In genomic region chr22:44661659-44662569, GRCh38 we compare ENCODE assay signal across 24 cellular contexts. TPM values are rescaled to one million over a fixed set of nuclear protein-coding genes. Genes with fewer than 3 reads are reported as not detected.
DNase-seq lines count a peak whose midpoint lies in the region; ATAC-seq and TF ChIP-seq lines count a peak whose summit lies in the region.
"Had no signal": no experiment of that assay in that cellular context is flagged by ENCODE, and none has a peak within 500 bp of the region (broad histone marks: within the 10 kb centered on the region; RNA-seq: fewer than 3 reads in every experiment).

No MANE protein-coding gene starts in this region.

- H3K4me3 ChIP-seq in CD4-positive, CD25-positive, alpha-beta regulatory T cell (ENCODE audit: low read depth, low read length): no peak overlapping the region
- no peak overlapping the region for H3K4me3 ChIP-seq in endodermal cell (ENCODE audit: low read length)
- H3K4me3 ChIP-seq: esophagus squamous epithelium, psoas muscle, upper lobe of right lung had no signal

- TF ChIP-seq CTCF in nephron (IDR thresholded peaks at IDR 0.05; ENCODE audit: unreplicated experiment in 3 of 3) (no peak), endodermal cell (conservative IDR thresholded peaks at IDR 0.05) (no peak)

- H3K27ac ChIP-seq in CD4-positive, CD25-positive, alpha-beta regulatory T cell (ENCODE audit: insufficient read depth, low read length, poor library complexity, severe bottlenecking): no peak overlapping the region
- H3K27ac ChIP-seq in endodermal cell (ENCODE audit: low read depth, low read length): no peak overlapping the region
- H3K27ac ChIP-seq: esophagus squamous epithelium, psoas muscle, upper lobe of right lung had no signal

- H3K36me3 ChIP-seq in CD4-positive, CD25-positive, alpha-beta regulatory T cell (ENCODE audit: control insufficient read depth, insufficient read depth, low read length): no peaks in the 10 kb centered on the region
- no peaks in the 10 kb centered on the region for H3K36me3 ChIP-seq in endodermal cell (ENCODE audit: control insufficient read depth, insufficient read depth, low read length)
- H3K36me3 ChIP-seq: esophagus squamous epithelium, upper lobe of right lung had no signal

- no peak for ATAC-seq in CD4-positive, CD25-positive, alpha-beta regulatory T cell (ENCODE audit: low read depth in 2 of 2)
- ATAC-seq in activated naive CD8-positive, alpha-beta T cell treated with anti-CD3 and anti-CD28 coated beads, Interleukin-2, amount 50 U/mL, for 24 hours: peak; percentile 34
- ATAC-seq in GM19328 (IDR thresholded peaks at IDR 0.05; ENCODE audit: unreplicated experiment): no peak
- ATAC-seq in HG03039 (IDR thresholded peaks at IDR 0.05; ENCODE audit: unreplicated experiment): no peak
- ATAC-seq: psoas muscle, Right ventricle myocardium inferior, upper lobe of right lung had no signal

- H3K4me3 Mint-ChIP-seq in CD4-positive, CD25-positive, alpha-beta regulatory T cell: peak overlapping the region in 3 of 4 donors; percentile 8 to 75 (median 28)
- no peak overlapping the region for H3K4me3 Mint-ChIP-seq in activated naive CD8-positive, alpha-beta T cell treated with anti-CD3 and anti-CD28 coated beads, Interleukin-2, amount 50 U/mL, for 24 hours
- H3K4me3 Mint-ChIP-seq in nephron (no peak overlapping the region), endodermal cell (no peak overlapping the region)
- H3K4me3 Mint-ChIP-seq: CD8-positive, alpha-beta memory T cell; HFFc6 had no signal

- H3K9me3 ChIP-seq in CD4-positive, CD25-positive, alpha-beta regulatory T cell (ENCODE audit: control insufficient read depth in 2 of 2, low read length in 2 of 2): no peaks in the 10 kb centered on the region
- no peaks in the 10 kb centered on the region for H3K9me3 ChIP-seq in endodermal cell (ENCODE audit: control insufficient read depth, low read length)
- H3K9me3 ChIP-seq: esophagus squamous epithelium, psoas muscle, upper lobe of right lung had no signal

- peaks cover 55% of the 10 kb centered on the region for H3K4me1 ChIP-seq in CD4-positive, CD25-positive, alpha-beta regulatory T cell (ENCODE audit: control insufficient read depth, insufficient read depth, low read length, poor library complexity, severe bottlenecking)
- peaks cover 4% of the 10 kb centered on the region for H3K4me1 ChIP-seq in endodermal cell (ENCODE audit: control insufficient read depth, insufficient read depth, low read length)

- H3K27ac Mint-ChIP-seq in CD4-positive, CD25-positive, alpha-beta regulatory T cell: peak overlapping the region in 2 of 3 donors; percentile 36 to 67
- no peak overlapping the region for H3K27ac Mint-ChIP-seq in activated naive CD8-positive, alpha-beta T cell treated with anti-CD3 and anti-CD28 coated beads, Interleukin-2, amount 50 U/mL, for 24 hours
- peak overlapping the region in 2 of 3 experiments; percentile 31 to 45 for H3K27ac Mint-ChIP-seq in nephron
- no peak overlapping the region for H3K27ac Mint-ChIP-seq in endodermal cell
- H3K27ac Mint-ChIP-seq: HFFc6 had no signal

- H3K9ac ChIP-seq in endodermal cell (ENCODE audit: extremely low read depth, low read length, poor library complexity, severe bottlenecking): no peak overlapping the region

- DNase-seq in CD4-positive, CD25-positive, alpha-beta regulatory T cell: no peak
- peak; percentile 3 for DNase-seq in ELF-1 (ENCODE audit: low read depth, low spot score)
- DNase-seq in activated naive CD8-positive, alpha-beta T cell treated with anti-CD3 and anti-CD28 coated beads, Interleukin-2, amount 50 U/mL, for 24 hours: no peak
- no peak for DNase-seq in endodermal cell
- no peak for DNase-seq in NK-92 treated with Interleukin-12 subunit alpha and Interleukin-12 subunit beta, amount 100 ng/mL, for 24 hours (lab: John Stamatoyannopoulos, UW)
- DNase-seq: activated CD4-positive, alpha-beta T cell treated with anti-CD3 and anti-CD28 coated beads, Interleukin-2, amount 50 U/mL, for 48 hours; amygdala; cortex of kidney; DMS153; esophagus squamous epithelium; GF-D8; HFFc6; KBM-7; NCI-H1417 treated with DMSO at 0.1 percent for 48 hours; NCI-H774; SW 1271; T1000; upper lobe of right lung had no signal

- H3K9me3 Mint-ChIP-seq in CD4-positive, CD25-positive, alpha-beta regulatory T cell: no peaks in the 10 kb centered on the region
- H3K9me3 Mint-ChIP-seq in activated naive CD8-positive, alpha-beta T cell treated with anti-CD3 and anti-CD28 coated beads, Interleukin-2, amount 50 U/mL, for 24 hours: no peaks in the 10 kb centered on the region
- H3K9me3 Mint-ChIP-seq in nephron (no peaks in the 10 kb centered on the region), endodermal cell (no peaks in the 10 kb centered on the region)
- H3K9me3 Mint-ChIP-seq: CD8-positive, alpha-beta memory T cell; HFFc6 had no signal

- H3K27me3 Mint-ChIP-seq in CD4-positive, CD25-positive, alpha-beta regulatory T cell: peaks cover 4% of the 10 kb centered on the region
- H3K27me3 Mint-ChIP-seq in activated naive CD8-positive, alpha-beta T cell treated with anti-CD3 and anti-CD28 coated beads, Interleukin-2, amount 50 U/mL, for 24 hours: no peaks in the 10 kb centered on the region
- H3K27me3 Mint-ChIP-seq in nephron (ENCODE audit: low read depth): no peaks in the 10 kb centered on the region
- H3K27me3 Mint-ChIP-seq in endodermal cell (ENCODE audit: insufficient read depth): peaks cover 20% of the 10 kb centered on the region
- H3K27me3 Mint-ChIP-seq: CD8-positive, alpha-beta memory T cell had no signal

- no peaks in the 10 kb centered on the region for H3K36me3 Mint-ChIP-seq in CD4-positive, CD25-positive, alpha-beta regulatory T cell
- no peaks in the 10 kb centered on the region for H3K36me3 Mint-ChIP-seq in activated naive CD8-positive, alpha-beta T cell treated with anti-CD3 and anti-CD28 coated beads, Interleukin-2, amount 50 U/mL, for 24 hours (ENCODE audit: low read depth)
- H3K36me3 Mint-ChIP-seq in nephron (ENCODE audit: low read depth): no peaks in the 10 kb centered on the region
- no peaks in the 10 kb centered on the region for H3K36me3 Mint-ChIP-seq in endodermal cell (ENCODE audit: low read depth)
- H3K36me3 Mint-ChIP-seq: CD8-positive, alpha-beta memory T cell had no signal

- 93 to 95% methylated on average over 9 to 13 of the region's 14 CpGs for WGBS in endodermal cell (ENCODE audit: insufficient coverage in 1 of 2, insufficient read length in 1 of 2), 2 experiments

- peaks cover 13 to 59% (median 31%) of the 10 kb centered on the region in 4 donors for H3K4me1 Mint-ChIP-seq in CD4-positive, CD25-positive, alpha-beta regulatory T cell
- peaks cover 41% of the 10 kb centered on the region for H3K4me1 Mint-ChIP-seq in activated naive CD8-positive, alpha-beta T cell treated with anti-CD3 and anti-CD28 coated beads, Interleukin-2, amount 50 U/mL, for 24 hours
- H3K4me1 Mint-ChIP-seq in nephron (peaks cover 54% of the 10 kb centered on the region), endodermal cell (peaks cover 3% of the 10 kb centered on the region)

- no peaks in the 10 kb centered on the region for H3K27me3 ChIP-seq in CD4-positive, CD25-positive, alpha-beta regulatory T cell (ENCODE audit: control insufficient read depth, insufficient read depth, low read length)
- H3K27me3 ChIP-seq in endodermal cell (ENCODE audit: control insufficient read depth, insufficient read depth, low read length, poor library complexity, severe bottlenecking): no peaks in the 10 kb centered on the region

RNA-seq across cellular contexts. Expression of gene PRR5, which starts 40.1 kb away (rescaled TPM):
- 44.4 TPM for total RNA-seq in CD4-positive, CD25-positive, alpha-beta regulatory T cell
- 10 to 100 TPM; 29.2 to 37.6 (median 33.3) TPM for polyA plus RNA-seq in CD4-positive, CD25-positive, alpha-beta regulatory T cell
- 10 to 100 TPM; 32.0 to 37.2 TPM for total RNA-seq in endodermal cell
- polyA plus RNA-seq in endodermal cell (2013, experiment 1 of 2): 13.0 TPM
- polyA plus RNA-seq in endodermal cell (2013, experiment 2 of 2): 12.3 TPM

Comparison
In these comparisons a context has a peak if more than half of its experiments do, and no peak if none do; other contexts are left out.
1. H3K27ac Mint-ChIP-seq: peak in CD4-positive, CD25-positive, alpha-beta regulatory T cell (2 of 3) and nephron (2 of 3); none in activated naive CD8-positive, alpha-beta T cell treated with anti-CD3 and anti-CD28 coated beads, Interleukin-2, amount 50 U/mL, for 24 hours (single experiment) and endodermal cell (single experiment).
2. H3K4me3 Mint-ChIP-seq: peak in CD4-positive, CD25-positive, alpha-beta regulatory T cell (3 of 4); none in activated naive CD8-positive, alpha-beta T cell treated with anti-CD3 and anti-CD28 coated beads, Interleukin-2, amount 50 U/mL, for 24 hours (single experiment), nephron (0 of 3) and endodermal cell (single experiment).